Comparison of ENCODE assay signal across 21 cellular contexts in genomic region chrX:129472116-129472515, GRCh38. TPM values are rescaled to one million over a fixed set of nuclear protein-coding genes. Genes with fewer than 3 reads are reported as not detected.
DNase-seq lines count a peak whose midpoint lies in the region; ATAC-seq and TF ChIP-seq lines count a peak whose summit lies in the region.
"Had no signal": no experiment of that assay in that cellular context is flagged by ENCODE, and none has a peak within 500 bp of the region (broad histone marks: within the 10 kb centered on the region; RNA-seq: fewer than 3 reads in every experiment).

No MANE protein-coding gene starts in this region.

- TF ChIP-seq CTCF in LNCaP clone FGC (IDR thresholded peaks at IDR 0.05; ENCODE audit: control insufficient read depth, extremely low read depth, insufficient read depth) (no peak), choroid plexus epithelial cell (conservative IDR thresholded peaks at IDR 0.05; ENCODE audit: low read depth, low read length) (no peak), chondrocyte (IDR thresholded peaks at IDR 0.05) (no peak)

- no peak overlapping the region for H3K4me3 Mint-ChIP-seq in chondrocyte (ENCODE audit: unreplicated experiment)
- H3K4me3 Mint-ChIP-seq: activated CD4-positive, alpha-beta T cell treated with anti-CD3 and anti-CD28 coated beads for 36 hours; immature natural killer cell; natural killer cell treated with Interleukin-12 subunit alpha and Interleukin-12 subunit beta and Interleukin-15 and Interleukin-18, amount 100 ng/mL, for 72 hours; stimulated activated effector memory CD8-positive, alpha-beta T cell treated with anti-CD3 and anti-CD28 coated beads, Interleukin-12 subunit alpha, Interleukin-12 subunit beta, amount 100 ng/mL, for 72 hours had no signal

- no peak overlapping the region for H3K27ac Mint-ChIP-seq in chondrocyte (ENCODE audit: unreplicated experiment)
- H3K27ac Mint-ChIP-seq: activated CD4-positive, alpha-beta T cell treated with anti-CD3 and anti-CD28 coated beads for 36 hours; immature natural killer cell; natural killer cell treated with Interleukin-12 subunit alpha and Interleukin-12 subunit beta and Interleukin-15 and Interleukin-18, amount 100 ng/mL, for 72 hours; stimulated activated effector memory CD8-positive, alpha-beta T cell treated with anti-CD3 and anti-CD28 coated beads, Interleukin-12 subunit alpha, Interleukin-12 subunit beta, amount 100 ng/mL, for 72 hours had no signal

- peaks cover 24% of the 10 kb centered on the region for H3K36me3 Mint-ChIP-seq in chondrocyte (ENCODE audit: low read depth)
- H3K36me3 Mint-ChIP-seq: immature natural killer cell; natural killer cell treated with Interleukin-12 subunit alpha and Interleukin-12 subunit beta and Interleukin-15 and Interleukin-18, amount 100 ng/mL, for 72 hours; stimulated activated effector memory CD8-positive, alpha-beta T cell treated with anti-CD3 and anti-CD28 coated beads, Interleukin-12 subunit alpha, Interleukin-12 subunit beta, amount 100 ng/mL, for 72 hours had no signal

- H3K4me1 Mint-ChIP-seq in chondrocyte (ENCODE audit: low read depth): peaks cover 17% of the 10 kb centered on the region
- H3K4me1 Mint-ChIP-seq: activated CD4-positive, alpha-beta T cell treated with anti-CD3 and anti-CD28 coated beads for 36 hours; immature natural killer cell; stimulated activated effector memory CD8-positive, alpha-beta T cell treated with anti-CD3 and anti-CD28 coated beads, Interleukin-12 subunit alpha, Interleukin-12 subunit beta, amount 100 ng/mL, for 72 hours had no signal

- no peaks in the 10 kb centered on the region for H3K9me3 Mint-ChIP-seq in chondrocyte (ENCODE audit: low read depth)
- H3K9me3 Mint-ChIP-seq: immature natural killer cell; natural killer cell treated with Interleukin-12 subunit alpha and Interleukin-12 subunit beta and Interleukin-15 and Interleukin-18, amount 100 ng/mL, for 72 hours; stimulated activated effector memory CD8-positive, alpha-beta T cell treated with anti-CD3 and anti-CD28 coated beads, Interleukin-12 subunit alpha, Interleukin-12 subunit beta, amount 100 ng/mL, for 72 hours had no signal

- no peaks in the 10 kb centered on the region for H3K27me3 Mint-ChIP-seq in chondrocyte (ENCODE audit: low read depth)
- H3K27me3 Mint-ChIP-seq: activated CD4-positive, alpha-beta T cell treated with anti-CD3 and anti-CD28 coated beads for 36 hours had no signal

- H3K4me3 ChIP-seq in LNCaP clone FGC (ENCODE audit: low read depth, low read length) (no peak overlapping the region), choroid plexus epithelial cell (ENCODE audit: low read depth, low read length) (no peak overlapping the region)
- H3K4me3 ChIP-seq: BLaER1 treated with 17β-estradiol and CSF1 and Interleukin-3, amounts not matched to agents 10 nM and 100 nM; coronary artery; thyroid gland had no signal

- no peak for ATAC-seq in HG03521 (IDR thresholded peaks at IDR 0.05; ENCODE audit: unreplicated experiment)
- ATAC-seq: activated CD4-positive, alpha-beta T cell treated with anti-CD3 and anti-CD28 coated beads for 36 hours; stimulated activated effector memory CD8-positive, alpha-beta T cell treated with anti-CD3 and anti-CD28 coated beads, Interleukin-12 subunit alpha, Interleukin-12 subunit beta, amount 100 ng/mL, for 72 hours had no signal

- DNase-seq in EH (ENCODE audit: low read depth) (peak; percentile 40), LNCaP clone FGC (ENCODE audit: low read depth) (peak; percentile 85), choroid plexus epithelial cell (ENCODE audit: low read depth) (peak; percentile 51), left kidney (ENCODE audit: low read depth, low spot score) (peak; percentile 11), HUDEP-2 (lab: John Stamatoyannopoulos, UW; ENCODE audit: unreplicated experiment in 76 of 76) (no peak), chondrocyte (ENCODE audit: low spot score) (no peak)
- no peak for DNase-seq in activated T-cell treated with anti-CD3 and anti-CD28 coated beads, Interleukin-2, amount 50 U/mL, for 48 hours
- DNase-seq: activated CD4-positive, alpha-beta T cell treated with anti-CD3 and anti-CD28 coated beads for 36 hours; activated effector memory CD4-positive, alpha-beta T cell treated with anti-CD3 and anti-CD28 coated beads, Interleukin-2, amount 50 U/mL, for 16 hours; immature natural killer cell; mesenchymal stem cell; NCI-H187 treated with DMSO at 0.1 percent for 48 hours; NCI-H510A; posterior cingulate gyrus; stimulated activated CD4-positive, alpha-beta T cell treated with anti-CD3 and anti-CD28 coated beads, Interleukin-12 subunit alpha, Interleukin-12 subunit beta, amount 100 ng/mL, for 4 hours; thyroid gland had no signal

RNA-seq across cellular contexts. Expression of gene SMARCA1, which starts 51.2 kb away (rescaled TPM):
- 123 to 126 TPM (median 123 TPM) in 3 replicates for total RNA-seq in chondrocyte
- total RNA-seq: natural killer cell treated with Interleukin-12 subunit alpha and Interleukin-12 subunit beta and Interleukin-15 and Interleukin-18, amount 100 ng/mL, for 72 hours had no signal

Comparison
In these comparisons a context has a peak if more than half of its experiments do, and no peak if none do; other contexts are left out.
1. DNase-seq: peak in EH (single experiment), LNCaP clone FGC (single experiment), choroid plexus epithelial cell (single experiment) and left kidney (single experiment); none in HUDEP-2 (0 of 76), activated T-cell treated with anti-CD3 and anti-CD28 coated beads, Interleukin-2, amount 50 U/mL, for 48 hours (0 of 2) and chondrocyte (single experiment).